Comparison of ENCODE assay signal across 8 cellular contexts in the genomic region with DNA sequence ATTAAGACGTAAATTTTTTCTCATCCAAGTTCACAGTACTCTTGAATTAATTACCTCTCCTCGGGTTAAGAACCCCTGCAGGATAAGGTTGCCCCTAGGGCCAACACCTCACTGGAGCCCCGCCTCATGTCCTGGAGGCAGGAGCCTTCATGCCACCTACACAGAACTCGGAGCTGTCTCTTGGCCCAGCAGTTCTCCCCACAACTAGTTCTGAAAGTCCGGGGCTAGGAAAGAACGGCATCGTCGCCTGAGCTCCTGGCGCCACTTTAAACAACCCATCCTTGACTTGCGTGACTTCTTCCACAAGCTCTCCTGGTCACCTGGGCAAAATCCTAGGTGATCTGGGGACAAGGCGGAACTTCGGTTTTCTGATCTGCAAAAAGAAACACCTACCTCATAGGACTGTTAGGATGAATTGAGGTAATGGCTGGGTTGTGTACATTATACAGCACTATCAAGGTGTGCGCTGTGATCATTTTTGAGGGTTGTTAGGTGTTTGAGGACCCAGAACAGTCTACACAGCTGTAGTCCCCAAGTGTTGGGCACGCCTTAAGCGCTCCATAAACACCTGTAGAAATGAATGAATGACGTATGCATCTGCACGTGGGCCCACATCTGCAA. TPM values are rescaled to one million over a fixed set of nuclear protein-coding genes. Genes with fewer than 3 reads are reported as not detected.
A peak's percentile ranks its signal among the peaks of the same experiment; 100 is the strongest.
DNase-seq lines count a peak whose midpoint lies in the region; ATAC-seq and TF ChIP-seq lines count a peak whose summit lies in the region.

No MANE protein-coding gene starts in this region.

- intact Hi-C loops in HCT116 (cut with micrococcal nuclease): loop anchor here (5.0 kb wide), 1 partner anchor 174 kb away; no protein-coding TSS in a partner anchor

- H3K27ac ChIP-seq in HCT116 (ENCODE audit: low read depth, low read length) (peak overlapping the region; percentile 60), hepatocyte (peak overlapping the region; percentile 95), skin epidermis (peak overlapping the region in 15 of 21 experiments; percentile 77 to 93 (median 86))

- RAD21 ChIA-PET in HCT116 (lab: Charles Lee; ENCODE audit: low non-redundant PET in 1 of 2, low total read pairs in 2 of 2, uncharacterized antibody in 2 of 2, unreplicated experiment in 2 of 2): interaction anchor here (0.6 to 1.9 kb wide), 4 partner anchors 35 to 839 kb away, joined by 3 to 9 read pairs (median 5); no protein-coding TSS in a partner anchor

- H3K9me2 ChIP-seq in HCT116 (ENCODE audit: insufficient read depth): no peaks in the 10 kb centered on the region
- H3K9me2 ChIP-seq in hepatocyte (replicated peaks; ENCODE audit: insufficient read depth): no peaks in the 10 kb centered on the region

- H3K27me3 ChIP-seq in HCT116 (ENCODE audit: insufficient read depth, low read length) (no peaks in the 10 kb centered on the region), hepatocyte (peaks cover 3% of the 10 kb centered on the region)

- DNase-seq in HCT116 (ENCODE audit: low read depth, low spot score) (no peak), WTC11 (ENCODE audit: low spot score) (no peak), hepatocyte (ENCODE audit: low spot score) (no peak), NCI-H2107 (lab: John Stamatoyannopoulos, UW) (no peak), kidney tubule cell (ENCODE audit: low spot score) (no peak)
- no peak for DNase-seq in stimulated activated CD4-positive, alpha-beta T cell treated with anti-CD3 and anti-CD28 coated beads, Interleukin-4, amount 100 ng/mL, for 4 hours
- no peak for DNase-seq in stimulated activated CD4-positive, alpha-beta T cell treated with anti-CD3 and anti-CD28 coated beads, Interleukin-1b, Interleukin-23, amount 100 ng/mL, for 48 hours

- TSS peak; percentile 72 for BruUV-seq in HCT116 (replicated peaks; lab: Mats Ljungman, UMichigan)

- H3K36me3 Mint-ChIP-seq in WTC11: no peaks in the 10 kb centered on the region

- no peaks in the 10 kb centered on the region for H3K9me3 Mint-ChIP-seq in WTC11

- H3K79me2 ChIP-seq in HCT116 (ENCODE audit: insufficient read depth, low read length) (peaks cover 42% of the 10 kb centered on the region), hepatocyte (peaks cover 19% of the 10 kb centered on the region)

- H3K4me2 ChIP-seq in HCT116 (ENCODE audit: low read length) (peak overlapping the region; percentile 87), hepatocyte (peak overlapping the region; percentile 89)

- H3K9me3 ChIP-seq in HCT116 (ENCODE audit: control insufficient read depth in 1 of 2, insufficient read depth in 1 of 2, low read depth in 1 of 2, low read length in 2 of 2) (no peaks in the 10 kb centered on the region), hepatocyte (ENCODE audit: low read depth) (no peaks in the 10 kb centered on the region)

- H3K4me1 ChIP-seq in HCT116 (ENCODE audit: control insufficient read depth in 1 of 2, insufficient read depth in 2 of 2, low read length in 2 of 2): peaks cover 31 to 42% of the 10 kb centered on the region in 2 experiments
- peaks cover 6% of the 10 kb centered on the region for H3K4me1 ChIP-seq in hepatocyte (ENCODE audit: insufficient read depth)

- peaks cover 30% of the 10 kb centered on the region for H3K4me1 Mint-ChIP-seq in WTC11

- H3K4me3 Mint-ChIP-seq in WTC11: peak overlapping the region; percentile 58

- no peak for TF ChIP-seq POLR2A in HCT116 (IDR thresholded peaks at IDR 0.05; ENCODE audit: borderline replicate concordance, extremely low read depth, insufficient read depth, insufficient read length)

- POLR2A ChIA-PET in HCT116 (lab: Charles Lee) (interaction anchor here (0.6 to 3.8 kb wide), 16 partner anchors 8 to 251 kb away, joined by 3 to 56 read pairs (median 4); no protein-coding TSS in a partner anchor), WTC11 (lab: Charles Lee) (interaction anchor here (1.0 to 1.6 kb wide), 4 partner anchors 16 to 254 kb away, joined by 3 to 12 read pairs (median 7); no protein-coding TSS in a partner anchor)

- ATAC-seq in HCT116 (no peak), WTC11 (no peak)

- H3K36me3 ChIP-seq in HCT116 (ENCODE audit: control insufficient read depth in 1 of 2, insufficient read depth in 2 of 2, low read length in 2 of 2) (no peaks in the 10 kb centered on the region), hepatocyte (replicated peaks; ENCODE audit: insufficient read depth, low read depth) (no peaks in the 10 kb centered on the region)

- WGBS in hepatocyte (ENCODE audit: low lambda C conversion rate, missing lambda C conversion rate): 75% methylated on average over 17 of the region's 17 CpGs

- TF ChIP-seq RAD21 in HCT116 (IDR thresholded peaks at IDR 0.05; ENCODE audit: low read depth): no peak

- peak overlapping the region; percentile 90 for H3K9ac ChIP-seq in HCT116 (ENCODE audit: low read length)

- CTCF ChIA-PET in HCT116 (lab: Charles Lee) (interaction anchor here (0.6 to 2.2 kb wide), 6 partner anchors 12 to 200 kb away, joined by 3 to 22 read pairs (median 4); no protein-coding TSS in a partner anchor), WTC11 (lab: Charles Lee) (interaction anchor here (0.9 to 6.1 kb wide), 8 partner anchors 14 to 295 kb away, joined by 3 to 88 read pairs (median 6); no protein-coding TSS in a partner anchor)

- TF ChIP-seq CTCF in HCT116 (IDR thresholded peaks at IDR 0.05 in 2 of 3, conservative IDR thresholded peaks at IDR 0.05 in 1 of 3; ENCODE audit: borderline replicate concordance in 1 of 3, insufficient read depth in 1 of 3, low read depth in 2 of 3, low read length in 2 of 3) (no peak), WTC11 (IDR thresholded peaks at IDR 0.05) (no peak), hepatocyte (IDR thresholded peaks at IDR 0.05; ENCODE audit: poor library complexity) (no peak)

- H3K27me3 Mint-ChIP-seq in WTC11 (ENCODE audit: low read depth): peaks cover 13% of the 10 kb centered on the region

- H4K20me1 ChIP-seq in HCT116 (ENCODE audit: insufficient read depth) (peaks cover 6% of the 10 kb centered on the region; the same call in 1 of the 2 replicates), hepatocyte (ENCODE audit: insufficient read depth, poor library complexity, severe bottlenecking) (no peaks in the 10 kb centered on the region)

- no peak overlapping the region for H3K27ac Mint-ChIP-seq in WTC11

- H3K4me3 ChIP-seq in HCT116 (replicated peaks in 1 of 2; ENCODE audit: low read depth in 1 of 2, low read length in 2 of 2) (peak overlapping the region; percentile 60 to 73), hepatocyte (peak overlapping the region; percentile 80), skin epidermis (peak overlapping the region; percentile 59 to 76 (median 70))

- peak overlapping the region; percentile 4 for H2AFZ ChIP-seq in HCT116 (ENCODE audit: low read depth, low read length, poor library complexity, severe bottlenecking)
- peak overlapping the region; percentile 37 for H2AFZ ChIP-seq in hepatocyte

TF ChIP-seq in HCT116, 20 proteins besides CTCF, POLR2A, EP300 and RAD21 (continues in another document):
- TF ChIP-seq POLR2AphosphoS5 (IDR thresholded peaks at IDR 0.05; ENCODE audit: low read depth, low read length): no peak
- no peak for TF ChIP-seq TCF7L2 (IDR thresholded peaks at IDR 0.05; ENCODE audit: borderline replicate concordance, extremely low read depth, insufficient read depth, insufficient read length)
- no peak for TF ChIP-seq SIN3A (IDR thresholded peaks at IDR 0.05; ENCODE audit: low read depth)
- TF ChIP-seq FOSL1 (IDR thresholded peaks at IDR 0.05; ENCODE audit: low read depth): no peak
- TF ChIP-seq, protein P1, sequence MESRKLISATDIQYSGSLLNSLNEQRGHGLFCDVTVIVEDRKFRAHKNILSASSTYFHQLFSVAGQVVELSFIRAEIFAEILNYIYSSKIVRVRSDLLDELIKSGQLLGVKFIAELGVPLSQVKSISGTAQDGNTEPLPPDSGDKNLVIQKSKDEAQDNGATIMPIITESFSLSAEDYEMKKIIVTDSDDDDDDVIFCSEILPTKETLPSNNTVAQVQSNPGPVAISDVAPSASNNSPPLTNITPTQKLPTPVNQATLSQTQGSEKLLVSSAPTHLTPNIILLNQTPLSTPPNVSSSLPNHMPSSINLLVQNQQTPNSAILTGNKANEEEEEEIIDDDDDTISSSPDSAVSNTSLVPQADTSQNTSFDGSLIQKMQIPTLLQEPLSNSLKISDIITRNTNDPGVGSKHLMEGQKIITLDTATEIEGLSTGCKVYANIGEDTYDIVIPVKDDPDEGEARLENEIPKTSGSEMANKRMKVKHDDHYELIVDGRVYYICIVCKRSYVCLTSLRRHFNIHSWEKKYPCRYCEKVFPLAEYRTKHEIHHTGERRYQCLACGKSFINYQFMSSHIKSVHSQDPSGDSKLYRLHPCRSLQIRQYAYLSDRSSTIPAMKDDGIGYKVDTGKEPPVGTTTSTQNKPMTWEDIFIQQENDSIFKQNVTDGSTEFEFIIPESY (IDR thresholded peaks at IDR 0.05; ENCODE audit: extremely low read depth, insufficient replicate concordance, low read length): no peak

TF ChIP-seq in WTC11, 78 proteins besides CTCF, POLR2A, EP300 and RAD21 (continues in another document):
- TF ChIP-seq KAT7 (CRISPR knock-in tag; IDR thresholded peaks at IDR 0.05; ENCODE audit: borderline replicate concordance) (no peak), FOXP1 (CRISPR knock-in tag; IDR thresholded peaks at IDR 0.05; ENCODE audit: borderline replicate concordance) (no peak), NR3C1 (CRISPR knock-in tag; conservative IDR thresholded peaks at IDR 0.05; ENCODE audit: low read depth) (no peak; the same call in 1 of the 2 replicates), FOXJ3 (CRISPR knock-in tag; IDR thresholded peaks at IDR 0.05; ENCODE audit: borderline replicate concordance) (no peak), NR1H2 (CRISPR knock-in tag; IDR thresholded peaks at IDR 0.05) (no peak)
- TF ChIP-seq, protein P2, sequence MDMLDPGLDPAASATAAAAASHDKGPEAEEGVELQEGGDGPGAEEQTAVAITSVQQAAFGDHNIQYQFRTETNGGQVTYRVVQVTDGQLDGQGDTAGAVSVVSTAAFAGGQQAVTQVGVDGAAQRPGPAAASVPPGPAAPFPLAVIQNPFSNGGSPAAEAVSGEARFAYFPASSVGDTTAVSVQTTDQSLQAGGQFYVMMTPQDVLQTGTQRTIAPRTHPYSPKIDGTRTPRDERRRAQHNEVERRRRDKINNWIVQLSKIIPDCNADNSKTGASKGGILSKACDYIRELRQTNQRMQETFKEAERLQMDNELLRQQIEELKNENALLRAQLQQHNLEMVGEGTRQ (CRISPR knock-in tag; IDR thresholded peaks at IDR 0.05): no peak
- TF ChIP-seq, protein P3, sequence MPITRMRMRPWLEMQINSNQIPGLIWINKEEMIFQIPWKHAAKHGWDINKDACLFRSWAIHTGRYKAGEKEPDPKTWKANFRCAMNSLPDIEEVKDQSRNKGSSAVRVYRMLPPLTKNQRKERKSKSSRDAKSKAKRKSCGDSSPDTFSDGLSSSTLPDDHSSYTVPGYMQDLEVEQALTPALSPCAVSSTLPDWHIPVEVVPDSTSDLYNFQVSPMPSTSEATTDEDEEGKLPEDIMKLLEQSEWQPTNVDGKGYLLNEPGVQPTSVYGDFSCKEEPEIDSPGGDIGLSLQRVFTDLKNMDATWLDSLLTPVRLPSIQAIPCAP (CRISPR knock-in tag; IDR thresholded peaks at IDR 0.05): no peak

RNA-seq across cellular contexts. Expression of a gene that starts 0.6 kb away (rescaled TPM):
- total RNA-seq in HCT116 (2021; ENCODE audit: unreplicated experiment) (93.1 TPM), WTC11 (2021) (78.8 to 83.6 TPM (median 82.4 TPM) in 3 replicates), hepatocyte (51.4 and 64.8 TPM in 2 replicates)
- polyA plus RNA-seq in HCT116 (2012): 40.2 and 46.0 TPM in 2 replicates
- 16.7 and 19.0 TPM in 2 replicates for polyA plus RNA-seq in hepatocyte
